In genomic region chr7:3592438-3593134, GRCh38 we compare ENCODE assay signal across 1 cellular context.
TF ChIP-seq lines count a peak whose summit lies in the region.

No MANE protein-coding gene starts in this region.

TF ChIP-seq in HEK293, 187 proteins besides CTCF, POLR2A, EP300 and RAD21 (continued from another document):
- TF ChIP-seq ZNF280D (tag by site-specific recombination; IDR thresholded peaks at IDR 0.05): no peak
- no peak for TF ChIP-seq ZNF221 (tag by site-specific recombination; IDR thresholded peaks at IDR 0.05; ENCODE audit: borderline replicate concordance)
- no peak for TF ChIP-seq GLIS1 (tag by site-specific recombination; IDR thresholded peaks at IDR 0.05)
- TF ChIP-seq ZBTB6 (tag by site-specific recombination; IDR thresholded peaks at IDR 0.05): peak; percentile 79
- no peak for TF ChIP-seq GFI1B (tag by site-specific recombination; IDR thresholded peaks at IDR 0.05)
- TF ChIP-seq FEZF1 (tag by site-specific recombination; IDR thresholded peaks at IDR 0.05): peak; percentile 53
- no peak for TF ChIP-seq ZBTB8A (tag by site-specific recombination; IDR thresholded peaks at IDR 0.05)
- no peak for TF ChIP-seq ZNF146 (tag by site-specific recombination; IDR thresholded peaks at IDR 0.05)
- peak; percentile 49; the same call in 1 of the 2 replicates for TF ChIP-seq SP7 (tag by site-specific recombination; IDR thresholded peaks at IDR 0.05)
- TF ChIP-seq KLF7 (tag by site-specific recombination; IDR thresholded peaks at IDR 0.05; ENCODE audit: borderline replicate concordance): no peak
- TF ChIP-seq ZNF157 (tag by site-specific recombination; IDR thresholded peaks at IDR 0.05): no peak
- no peak for TF ChIP-seq ZNF114 (tag by site-specific recombination; IDR thresholded peaks at IDR 0.05)
- TF ChIP-seq PRDM6 (tag by site-specific recombination; IDR thresholded peaks at IDR 0.05): peak; percentile 79
- no peak for TF ChIP-seq ZEB2 (tag by site-specific recombination; IDR thresholded peaks at IDR 0.05)
- TF ChIP-seq REST (tag by site-specific recombination; IDR thresholded peaks at IDR 0.05): no peak
- no peak for TF ChIP-seq ZSCAN23 (tag by site-specific recombination; IDR thresholded peaks at IDR 0.05)
- TF ChIP-seq ZBTB17 (tag by site-specific recombination; IDR thresholded peaks at IDR 0.05): 0 out of 2 replicates have a peak, but pooled peaks have one; percentile 31
- TF ChIP-seq ZNF211 (tag by site-specific recombination; IDR thresholded peaks at IDR 0.05; ENCODE audit: low read depth): no peak
- TF ChIP-seq PRDM4 (tag by site-specific recombination; IDR thresholded peaks at IDR 0.05): no peak
- peak; percentile 75 for TF ChIP-seq ZIC2 (tag by site-specific recombination; IDR thresholded peaks at IDR 0.05)
- TF ChIP-seq TRIM28 (IDR thresholded peaks at IDR 0.05; ENCODE audit: borderline replicate concordance, low read length): no peak
- TF ChIP-seq ZNF843 (tag by site-specific recombination; IDR thresholded peaks at IDR 0.05): no peak
- no peak for TF ChIP-seq ZBTB1 (tag by site-specific recombination; IDR thresholded peaks at IDR 0.05)
- no peak for TF ChIP-seq ZNF18 (tag by site-specific recombination; IDR thresholded peaks at IDR 0.05)
- TF ChIP-seq ZSCAN16 (tag by site-specific recombination; IDR thresholded peaks at IDR 0.05): peak; percentile 77
- TF ChIP-seq BCL11A (tag by site-specific recombination; IDR thresholded peaks at IDR 0.05; ENCODE audit: low read depth): no peak
- TF ChIP-seq PRDM1 (tag by site-specific recombination; IDR thresholded peaks at IDR 0.05): no peak
- no peak for TF ChIP-seq PBX3 (CRISPR knock-in tag; IDR thresholded peaks at IDR 0.05)
